In genomic region chr17:61354895-61355294, GRCh38 we compare ENCODE assay signal across 1 cellular context.
TF ChIP-seq lines count a peak whose summit lies in the region.

No MANE protein-coding gene starts in this region.

TF ChIP-seq in IMR-90, 13 proteins besides CTCF, POLR2A, EP300 and RAD21:
- TF ChIP-seq MAFK (IDR thresholded peaks at IDR 0.05; ENCODE audit: low read depth, low read length), result no peak
- no peak for TF ChIP-seq MAZ (IDR thresholded peaks at IDR 0.05; ENCODE audit: borderline replicate concordance, low read depth, low read length)
- TF ChIP-seq FOS (IDR thresholded peaks at IDR 0.05; ENCODE audit: low read depth, low read length), result no peak
- TF ChIP-seq CHD1 (IDR thresholded peaks at IDR 0.05; ENCODE audit: low read depth, low read length), result no peak
- no peak for TF ChIP-seq BHLHE40 (IDR thresholded peaks at IDR 0.05; ENCODE audit: low read depth, low read length)
- TF ChIP-seq RFX5 (IDR thresholded peaks at IDR 0.05; ENCODE audit: low read depth, low read length), result no peak
- TF ChIP-seq USF2 (IDR thresholded peaks at IDR 0.05; ENCODE audit: low read depth, low read length), result no peak
- TF ChIP-seq MXI1 (IDR thresholded peaks at IDR 0.05; ENCODE audit: borderline replicate concordance, low read depth, low read length), result no peak
- no peak for TF ChIP-seq RCOR1 (IDR thresholded peaks at IDR 0.05; ENCODE audit: insufficient replicate concordance, low read length)
